In genomic region chr2:96800061-96800761, GRCh38 we compare ENCODE assay signal across 2 cellular contexts.
TF ChIP-seq lines count a peak whose summit lies in the region.

No MANE protein-coding gene starts in this region.

TF ChIP-seq in HCT116, 20 proteins besides CTCF, POLR2A, EP300 and RAD21 (continued from another document):
- TF ChIP-seq ZBTB33 (IDR thresholded peaks at IDR 0.05; ENCODE audit: extremely low read depth, insufficient replicate concordance, low read length) (no peak), EZH2 (IDR thresholded peaks at IDR 0.05) (no peak), SP1 (IDR thresholded peaks at IDR 0.05; ENCODE audit: low read depth) (no peak), REST (IDR thresholded peaks at IDR 0.05; ENCODE audit: low read depth) (no peak), JUND (IDR thresholded peaks at IDR 0.05) (no peak), EZH2phosphoT487 (IDR thresholded peaks at IDR 0.05; ENCODE audit: borderline replicate concordance) (no peak), YY1 (IDR thresholded peaks at IDR 0.05; ENCODE audit: extremely low read depth, insufficient replicate concordance, low read depth, low read length) (no peak), FOSL1 (IDR thresholded peaks at IDR 0.05; ENCODE audit: low read depth) (no peak), TCF7L2 (IDR thresholded peaks at IDR 0.05; ENCODE audit: borderline replicate concordance, extremely low read depth, insufficient read depth, insufficient read length) (no peak), EGR1 (IDR thresholded peaks at IDR 0.05; ENCODE audit: low read depth) (no peak), SIN3A (IDR thresholded peaks at IDR 0.05; ENCODE audit: low read depth) (no peak), CEBPB (IDR thresholded peaks at IDR 0.05; ENCODE audit: low read depth) (no peak), CBX3 (IDR thresholded peaks at IDR 0.05; ENCODE audit: low read depth) (no peak), ELF1 (IDR thresholded peaks at IDR 0.05; ENCODE audit: borderline replicate concordance, low read depth) (no peak), POLR2AphosphoS5 (IDR thresholded peaks at IDR 0.05; ENCODE audit: low read depth, low read length) (no peak), ZNF274 (IDR thresholded peaks at IDR 0.05; ENCODE audit: low read depth, low read length) (no peak)

TF ChIP-seq in WTC11, 78 proteins besides CTCF, POLR2A, EP300 and RAD21 (continued from another document):
- TF ChIP-seq OVOL2 (CRISPR knock-in tag; IDR thresholded peaks at IDR 0.05; ENCODE audit: borderline replicate concordance) (no peak), ZNF532 (CRISPR knock-in tag; IDR thresholded peaks at IDR 0.05; ENCODE audit: borderline replicate concordance) (no peak), E2F5 (CRISPR knock-in tag; IDR thresholded peaks at IDR 0.05) (no peak), ETV6 (CRISPR knock-in tag; IDR thresholded peaks at IDR 0.05) (no peak)
- TF ChIP-seq, protein P1, sequence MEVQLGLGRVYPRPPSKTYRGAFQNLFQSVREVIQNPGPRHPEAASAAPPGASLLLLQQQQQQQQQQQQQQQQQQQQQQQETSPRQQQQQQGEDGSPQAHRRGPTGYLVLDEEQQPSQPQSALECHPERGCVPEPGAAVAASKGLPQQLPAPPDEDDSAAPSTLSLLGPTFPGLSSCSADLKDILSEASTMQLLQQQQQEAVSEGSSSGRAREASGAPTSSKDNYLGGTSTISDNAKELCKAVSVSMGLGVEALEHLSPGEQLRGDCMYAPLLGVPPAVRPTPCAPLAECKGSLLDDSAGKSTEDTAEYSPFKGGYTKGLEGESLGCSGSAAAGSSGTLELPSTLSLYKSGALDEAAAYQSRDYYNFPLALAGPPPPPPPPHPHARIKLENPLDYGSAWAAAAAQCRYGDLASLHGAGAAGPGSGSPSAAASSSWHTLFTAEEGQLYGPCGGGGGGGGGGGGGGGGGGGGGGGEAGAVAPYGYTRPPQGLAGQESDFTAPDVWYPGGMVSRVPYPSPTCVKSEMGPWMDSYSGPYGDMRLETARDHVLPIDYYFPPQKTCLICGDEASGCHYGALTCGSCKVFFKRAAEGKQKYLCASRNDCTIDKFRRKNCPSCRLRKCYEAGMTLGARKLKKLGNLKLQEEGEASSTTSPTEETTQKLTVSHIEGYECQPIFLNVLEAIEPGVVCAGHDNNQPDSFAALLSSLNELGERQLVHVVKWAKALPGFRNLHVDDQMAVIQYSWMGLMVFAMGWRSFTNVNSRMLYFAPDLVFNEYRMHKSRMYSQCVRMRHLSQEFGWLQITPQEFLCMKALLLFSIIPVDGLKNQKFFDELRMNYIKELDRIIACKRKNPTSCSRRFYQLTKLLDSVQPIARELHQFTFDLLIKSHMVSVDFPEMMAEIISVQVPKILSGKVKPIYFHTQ (CRISPR knock-in tag; IDR thresholded peaks at IDR 0.05): no peak
